Comparison of ENCODE assay signal across 18 cellular contexts in genomic region chr15:51356983-51357382, GRCh38. TPM values are rescaled to one million over a fixed set of nuclear protein-coding genes. Genes with fewer than 3 reads are reported as not detected.
A peak's percentile ranks its signal among the peaks of the same experiment; 100 is the strongest.
DNase-seq lines count a peak whose midpoint lies in the region; TF ChIP-seq lines count a peak whose summit lies in the region.
"Had no signal": no experiment of that assay in that cellular context is flagged by ENCODE, and none has a peak within 500 bp of the region (broad histone marks: within the 10 kb centered on the region; RNA-seq: fewer than 3 reads in every experiment).

No MANE protein-coding gene starts in this region.

- DNase-seq in HFFc6: no peak
- peak; percentile 37 for DNase-seq in RPMI8226
- DNase-seq in myocyte (ENCODE audit: low read depth): peak; percentile 12
- DNase-seq in iPS-NIHi11 (ENCODE audit: low spot score): no peak
- DNase-seq in Kasumi-1 (lab: John Stamatoyannopoulos, UW): no peak
- no peak for DNase-seq in activated CD4-positive, CD25-positive, alpha-beta regulatory T cell (lab: John Stamatoyannopoulos, UW)
- DNase-seq in NCI-H1436 (lab: John Stamatoyannopoulos, UW): no peak
- DNase-seq: H9, NCI-H2081 treated with DMSO at 0.1 percent for 48 hours, NCI-H524, SW 1271 had no signal

- H3K36me3 ChIP-seq in ACC112 (ENCODE audit: insufficient read depth, low read length): no peaks in the 10 kb centered on the region

- H3K4me3 Mint-ChIP-seq in HFFc6: peak overlapping the region; percentile 66
- H3K4me3 Mint-ChIP-seq: H9, IgD-negative memory B cell had no signal

- no peaks in the 10 kb centered on the region for H3K9me3 Mint-ChIP-seq in HFFc6
- H3K9me3 Mint-ChIP-seq: H9, IgD-negative memory B cell had no signal

- H3K79me2 ChIP-seq in ACC112 (ENCODE audit: control insufficient read depth, insufficient read depth, low read length, unreplicated experiment): no peaks in the 10 kb centered on the region

- H3K27ac ChIP-seq in ACC112 (ENCODE audit: low read depth, low read length): no peak overlapping the region
- H3K27ac ChIP-seq: RWPE1 had no signal

- TF ChIP-seq CTCF in HFFc6 (IDR thresholded peaks at IDR 0.05): no peak

- H3K4me1 Mint-ChIP-seq in HFFc6 (ENCODE audit: low read depth): peaks cover 13% of the 10 kb centered on the region; the same call in 1 of the 2 replicates

- no peaks in the 10 kb centered on the region for H3K36me3 Mint-ChIP-seq in HFFc6 (ENCODE audit: low read depth)
- H3K36me3 Mint-ChIP-seq: IgD-negative memory B cell had no signal

- H3K4me3 ChIP-seq in ACC112 (ENCODE audit: low read depth, low read length): no peak overlapping the region

- no peaks in the 10 kb centered on the region for H3K27me3 ChIP-seq in ACC112 (ENCODE audit: insufficient read depth, low read length)

- no peaks in the 10 kb centered on the region for H3K4me1 ChIP-seq in ACC112 (ENCODE audit: control insufficient read depth, insufficient read depth, low read length, unreplicated experiment)

- H3K27ac Mint-ChIP-seq in HFFc6: no peak overlapping the region
- H3K27ac Mint-ChIP-seq: H9, IgD-negative memory B cell had no signal

- peak overlapping the region; percentile 76 for H2AFZ ChIP-seq in ACC112 (ENCODE audit: low read length, unreplicated experiment)

- peaks cover 21% of the 10 kb centered on the region for H3K27me3 Mint-ChIP-seq in HFFc6 (ENCODE audit: insufficient read depth)
- H3K27me3 Mint-ChIP-seq: IgD-negative memory B cell had no signal

RNA-seq across cellular contexts. Expression of gene GLDN, which starts 15.5 kb away (rescaled TPM):
- not detected for total RNA-seq in HFFc6 (2021; fragmentation: NEBNext Ultra II Directional; extraction: Animal tissue kit (Norgen Biotek cat#: 25700))
- 0.32 TPM in 1 of 2 replicates, not detected in the other for total RNA-seq in myocyte
- 0.13 TPM for polyA plus RNA-seq in myocyte (2012)
- total RNA-seq: A673, G401, HT1080, OCI-LY7 had no signal
- polyA plus RNA-seq: IgD-negative memory B cell had no signal

RNA-seq across cellular contexts. Expression of gene CYP19A1, which starts 18.6 kb away (rescaled TPM):
- under 1 TPM in 1 of 6 experiments, not detected in 5; 0.57 TPM for total RNA-seq in HFFc6 (2021; fragmentation: NEBNext Ultra II Directional; extraction: Animal tissue kit (Norgen Biotek cat#: 25700))
- 1.3 and 5.8 TPM in 2 replicates for total RNA-seq in myocyte
- polyA plus RNA-seq in myocyte (2012): 0.26 TPM
- total RNA-seq: G401, H9, HT1080 had no signal
- polyA plus RNA-seq: IgD-negative memory B cell had no signal

Comparison
In these comparisons a context has a peak if more than half of its experiments do, and no peak if none do; other contexts are left out.
1. DNase-seq: peak in RPMI8226 (single experiment) and myocyte (single experiment); none in HFFc6 (single experiment), iPS-NIHi11 (single experiment), Kasumi-1 (0 of 2), activated CD4-positive, CD25-positive, alpha-beta regulatory T cell (0 of 4) and NCI-H1436 (single experiment).